ENCODE assay signal across 20 cellular contexts in genomic region chrX:30795981-30796958, GRCh38.
"Had no signal": no experiment of that assay in that cellular context is flagged by ENCODE, and none has a peak within 500 bp of the region (broad histone marks: within the 10 kb centered on the region; RNA-seq: fewer than 3 reads in every experiment).

No MANE protein-coding gene starts in this region.

- H3K27ac Mint-ChIP-seq: naive thymus-derived CD4-positive, alpha-beta T cell; stimulated activated memory B cell treated with anti-CD40 and anti-IgM and Interleukin-4, amounts not matched to agents 10 μg/mL and 1 μg/mL and 100 μg/mL, for 72 hours; stimulated activated naive CD8-positive, alpha-beta T cell treated with anti-CD3 and anti-CD28 coated beads, Interleukin-15, Interleukin-2, amounts not matched to agents 100 ng/mL and 50 ng/mL, for 24 hours had no signal

- H3K4me1 ChIP-seq: colonic mucosa, heart left ventricle, right atrium auricular region, testis, transverse colon had no signal

- H3K36me3 Mint-ChIP-seq: naive thymus-derived CD4-positive, alpha-beta T cell; stimulated activated memory B cell treated with anti-CD40 and anti-IgM and Interleukin-4, amounts not matched to agents 10 μg/mL and 1 μg/mL and 100 μg/mL, for 72 hours had no signal

- H3K36me3 ChIP-seq: colonic mucosa, heart left ventricle, ovary, right atrium auricular region, transverse colon had no signal

- H3K4me1 Mint-ChIP-seq: naive thymus-derived CD4-positive, alpha-beta T cell; stimulated activated memory B cell treated with anti-CD40 and anti-IgM and Interleukin-4, amounts not matched to agents 10 μg/mL and 1 μg/mL and 100 μg/mL, for 72 hours had no signal

- H3K27me3 Mint-ChIP-seq: naive thymus-derived CD4-positive, alpha-beta T cell; stimulated activated memory B cell treated with anti-CD40 and anti-IgM and Interleukin-4, amounts not matched to agents 10 μg/mL and 1 μg/mL and 100 μg/mL, for 72 hours; stimulated activated naive CD8-positive, alpha-beta T cell treated with anti-CD3 and anti-CD28 coated beads, Interleukin-15, Interleukin-2, amounts not matched to agents 100 ng/mL and 50 ng/mL, for 24 hours had no signal

- H3K9me3 ChIP-seq: colonic mucosa, heart left ventricle, ovary, right atrium auricular region, testis, transverse colon had no signal

- H3K27me3 ChIP-seq: colonic mucosa, heart left ventricle, ovary, right atrium auricular region, testis, transverse colon had no signal

- H3K4me3 ChIP-seq: colonic mucosa, heart left ventricle, lung, ovary, right atrium auricular region, testis, transverse colon had no signal

- H3K9me3 Mint-ChIP-seq: stimulated activated naive CD8-positive, alpha-beta T cell treated with anti-CD3 and anti-CD28 coated beads, Interleukin-15, Interleukin-2, amounts not matched to agents 100 ng/mL and 50 ng/mL, for 24 hours had no signal

- DNase-seq: colonic mucosa; dermis blood vessel endothelial cell; effector CD4-positive, alpha-beta T cell; foreskin melanocyte; heart left ventricle; hippocampal formation; left colon; left ventricle myocardium superior; mesenchymal stem cell; naive thymus-derived CD4-positive, alpha-beta T cell; ovary; stimulated activated CD4-positive, alpha-beta T cell treated with anti-CD3 and anti-CD28 coated beads, Interleukin-15, amount 100 ng/mL, for 24 hours; stimulated activated CD4-positive, alpha-beta T cell treated with anti-CD3 and anti-CD28 coated beads, Interleukin-1b, Interleukin-23, amount 100 ng/mL, for 48 hours; stimulated activated CD4-positive, alpha-beta T cell treated with anti-CD3 and anti-CD28 coated beads, Interleukin-4, amount 100 ng/mL, for 24 hours; testis; transverse colon had no signal

- H3K27ac ChIP-seq: colonic mucosa, heart left ventricle, ovary, right atrium auricular region, testis, transverse colon had no signal

- H3K4me3 Mint-ChIP-seq: naive thymus-derived CD4-positive, alpha-beta T cell; stimulated activated memory B cell treated with anti-CD40 and anti-IgM and Interleukin-4, amounts not matched to agents 10 μg/mL and 1 μg/mL and 100 μg/mL, for 72 hours; stimulated activated naive CD8-positive, alpha-beta T cell treated with anti-CD3 and anti-CD28 coated beads, Interleukin-15, Interleukin-2, amounts not matched to agents 100 ng/mL and 50 ng/mL, for 24 hours had no signal

- ATAC-seq: heart left ventricle; left colon; left ventricle myocardium superior; naive thymus-derived CD4-positive, alpha-beta T cell; stimulated activated memory B cell treated with anti-CD40 and anti-IgM and Interleukin-4, amounts not matched to agents 10 μg/mL and 1 μg/mL and 100 μg/mL, for 72 hours had no signal
